ENCODE assay signal across 30 cellular contexts in genomic region chr4:69577245-69577644, GRCh38.
"Had no signal": no experiment of that assay in that cellular context is flagged by ENCODE, and none has a peak within 500 bp of the region (broad histone marks: within the 10 kb centered on the region; RNA-seq: fewer than 3 reads in every experiment).

No MANE protein-coding gene starts in this region.

- H3K36me3 Mint-ChIP-seq: naive thymus-derived CD8-positive, alpha-beta T cell; natural killer cell treated with Interleukin-12 subunit alpha and Interleukin-12 subunit beta and Interleukin-15 and Interleukin-18, amount 100 ng/mL, for 72 hours; stimulated activated effector memory CD8-positive, alpha-beta T cell treated with anti-CD3 and anti-CD28 coated beads, Interleukin-12 subunit alpha, Interleukin-12 subunit beta, amount 100 ng/mL, for 72 hours; stimulated activated naive B cell treated with anti-CD40 and anti-IgM and Interleukin-4, amounts not matched to agents 10 μg/mL and 1 μg/mL and 100 μg/mL, for 72 hours; type B pancreatic cell had no signal

- H3K4me3 ChIP-seq: psoas muscle, right lobe of liver, sigmoid colon, suprapubic skin, tibial artery, transverse colon, upper lobe of right lung, uterus had no signal

- DNase-seq: naive thymus-derived CD8-positive, alpha-beta T cell; nephron progenitor cell; nucleus accumbens; posterior cingulate gyrus; psoas muscle; right cardiac atrium; right lobe of liver; sigmoid colon; small intestine; stimulated activated CD4-positive, alpha-beta T cell treated with anti-CD3 and anti-CD28 coated beads, Interleukin-15, amount 100 ng/mL, for 24 hours; stimulated activated CD4-positive, alpha-beta T cell treated with anti-CD3 and anti-CD28 coated beads, Interleukin-2, amount 100 ng/mL, for 24 hours; stimulated activated CD4-positive, alpha-beta T cell treated with anti-CD3 and anti-CD28 coated beads, Interleukin-2, amount 100 ng/mL, for 48 hours; stimulated activated CD4-positive, alpha-beta T cell treated with anti-CD3 and anti-CD28 coated beads, Interleukin-4, amount 100 ng/mL, for 24 hours; stimulated activated naive B cell treated with anti-CD40 and anti-IgM and Interleukin-4, amounts not matched to agents 10 μg/mL and 1 μg/mL and 100 μg/mL, for 72 hours; stimulated activated naive CD4-positive, alpha-beta T cell treated with Interleukin-2 at 50 U/mL for 16 hours; stimulated activated naive CD8-positive, alpha-beta T cell treated with anti-CD3 and anti-CD28 coated beads, Interleukin-15, amount 100 ng/mL, for 72 hours; substantia nigra; testis; tibial artery; transverse colon; upper lobe of right lung; uterus had no signal

- H2AFZ ChIP-seq: parathyroid adenoma had no signal

- H3K9me3 Mint-ChIP-seq: stimulated activated naive CD8-positive, alpha-beta T cell treated with anti-CD3 and anti-CD28 coated beads, Interleukin-15, amount 100 ng/mL, for 72 hours; type B pancreatic cell had no signal

- H3K9ac ChIP-seq: parathyroid adenoma had no signal

- H3K27ac Mint-ChIP-seq: naive thymus-derived CD8-positive, alpha-beta T cell; natural killer cell treated with Interleukin-12 subunit alpha and Interleukin-12 subunit beta and Interleukin-15 and Interleukin-18, amount 100 ng/mL, for 72 hours; nephron progenitor cell; progenitor cell of endocrine pancreas; stimulated activated effector memory CD8-positive, alpha-beta T cell treated with anti-CD3 and anti-CD28 coated beads, Interleukin-12 subunit alpha, Interleukin-12 subunit beta, amount 100 ng/mL, for 72 hours; stimulated activated naive B cell treated with anti-CD40 and anti-IgM and Interleukin-4, amounts not matched to agents 10 μg/mL and 1 μg/mL and 100 μg/mL, for 72 hours; stimulated activated naive CD8-positive, alpha-beta T cell treated with anti-CD3 and anti-CD28 coated beads, Interleukin-15, amount 100 ng/mL, for 72 hours; type B pancreatic cell had no signal

- H3K9me3 ChIP-seq: neutrophil, psoas muscle, right lobe of liver, sigmoid colon, suprapubic skin, testis, tibial artery, transverse colon, upper lobe of right lung, uterus had no signal

- H3K4me3 Mint-ChIP-seq: naive thymus-derived CD8-positive, alpha-beta T cell; natural killer cell treated with Interleukin-12 subunit alpha and Interleukin-12 subunit beta and Interleukin-15 and Interleukin-18, amount 100 ng/mL, for 72 hours; nephron progenitor cell; neural crest cell; stimulated activated effector memory CD8-positive, alpha-beta T cell treated with anti-CD3 and anti-CD28 coated beads, Interleukin-12 subunit alpha, Interleukin-12 subunit beta, amount 100 ng/mL, for 72 hours; stimulated activated naive B cell treated with anti-CD40 and anti-IgM and Interleukin-4, amounts not matched to agents 10 μg/mL and 1 μg/mL and 100 μg/mL, for 72 hours; stimulated activated naive CD8-positive, alpha-beta T cell treated with anti-CD3 and anti-CD28 coated beads, Interleukin-15, amount 100 ng/mL, for 72 hours; type B pancreatic cell had no signal

- H3K4me1 ChIP-seq: parathyroid adenoma, psoas muscle, right lobe of liver, sigmoid colon, suprapubic skin, testis, tibial artery, transverse colon, upper lobe of right lung, uterus had no signal

- H3K27me3 Mint-ChIP-seq: naive thymus-derived CD8-positive, alpha-beta T cell; natural killer cell treated with Interleukin-12 subunit alpha and Interleukin-12 subunit beta and Interleukin-15 and Interleukin-18, amount 100 ng/mL, for 72 hours; progenitor cell of endocrine pancreas; stimulated activated naive B cell treated with anti-CD40 and anti-IgM and Interleukin-4, amounts not matched to agents 10 μg/mL and 1 μg/mL and 100 μg/mL, for 72 hours; stimulated activated naive CD8-positive, alpha-beta T cell treated with anti-CD3 and anti-CD28 coated beads, Interleukin-15, amount 100 ng/mL, for 72 hours; type B pancreatic cell had no signal

- H3K4me1 Mint-ChIP-seq: naive thymus-derived CD8-positive, alpha-beta T cell; nephron progenitor cell; neural crest cell; stimulated activated effector memory CD8-positive, alpha-beta T cell treated with anti-CD3 and anti-CD28 coated beads, Interleukin-12 subunit alpha, Interleukin-12 subunit beta, amount 100 ng/mL, for 72 hours; stimulated activated naive B cell treated with anti-CD40 and anti-IgM and Interleukin-4, amounts not matched to agents 10 μg/mL and 1 μg/mL and 100 μg/mL, for 72 hours; stimulated activated naive CD8-positive, alpha-beta T cell treated with anti-CD3 and anti-CD28 coated beads, Interleukin-15, amount 100 ng/mL, for 72 hours had no signal

- ATAC-seq: naive thymus-derived CD8-positive, alpha-beta T cell; natural killer cell treated with Interleukin-12 subunit alpha and Interleukin-12 subunit beta and Interleukin-15 and Interleukin-18, amount 100 ng/mL, for 72 hours; psoas muscle; right cardiac atrium; stimulated activated naive B cell treated with anti-CD40 and anti-IgM and Interleukin-4, amounts not matched to agents 10 μg/mL and 1 μg/mL and 100 μg/mL, for 72 hours had no signal

- H3K27ac ChIP-seq: neutrophil, parathyroid adenoma, psoas muscle, right lobe of liver, sigmoid colon, suprapubic skin, testis, tibial artery, transverse colon, upper lobe of right lung, uterus had no signal

- H3K36me3 ChIP-seq: neutrophil, right lobe of liver, sigmoid colon, suprapubic skin, tibial artery, transverse colon, upper lobe of right lung, uterus had no signal

- H3K27me3 ChIP-seq: neutrophil, right lobe of liver, sigmoid colon, suprapubic skin, testis, tibial artery, transverse colon, upper lobe of right lung, uterus had no signal
